In genomic region chr9:104143554-104143919, GRCh38 we compare ENCODE assay signal across 29 cellular contexts.
"Had no signal": no experiment of that assay in that cellular context is flagged by ENCODE, and none has a peak within 500 bp of the region (broad histone marks: within the 10 kb centered on the region; RNA-seq: fewer than 3 reads in every experiment).

No MANE protein-coding gene starts in this region.

- H3K27me3 ChIP-seq: ascending aorta, breast epithelium, cardiac muscle cell, colonic mucosa, esophagus squamous epithelium, gastroesophageal sphincter, heart right ventricle, hepatocyte had no signal

- H3K4me1 ChIP-seq: ascending aorta, breast epithelium, colonic mucosa, esophagus squamous epithelium, gastroesophageal sphincter, heart right ventricle had no signal

- H3K9me3 ChIP-seq: ascending aorta, breast epithelium, colonic mucosa, esophagus squamous epithelium, gastroesophageal sphincter, heart right ventricle had no signal

- H3K4me3 Mint-ChIP-seq: activated CD4-positive, alpha-beta memory T cell treated with anti-CD3 and anti-CD28 coated beads for 36 hours; activated CD4-positive, alpha-beta T cell treated with anti-CD3 and anti-CD28 coated beads for 36 hours; activated CD4-positive, alpha-beta T cell treated with anti-CD3 and anti-CD28 coated beads, Interleukin-2, amount 10 ng/mL, durations not matched to agents 24 days and 14 days; activated naive CD4-positive, alpha-beta T cell treated with anti-CD3 and anti-CD28 coated beads, Interleukin-2, amount 10 ng/mL, durations not matched to agents 7 days and 5 days; activated naive CD8-positive, alpha-beta T cell treated with anti-CD3 and anti-CD28 coated beads, Interleukin-2, amount 10 ng/mL, durations not matched to agents 7 days and 5 days; activated T-cell treated with anti-CD3 and anti-CD28 coated beads, Interleukin-2, amount 50 U/mL, for 4 hours; brain; T-helper 17 cell had no signal

- DNase-seq: activated CD4-positive, alpha-beta memory T cell treated with anti-CD3 and anti-CD28 coated beads for 36 hours; activated CD4-positive, alpha-beta T cell treated with anti-CD3 and anti-CD28 coated beads for 36 hours; activated CD4-positive, alpha-beta T cell treated with anti-CD3 and anti-CD28 coated beads, Interleukin-2, amount 10 ng/mL, durations not matched to agents 24 days and 14 days; activated CD4-positive, CD25-positive, alpha-beta regulatory T cell; activated CD4-positive, CD25-positive, alpha-beta regulatory T cell treated with anti-CD3 and anti-CD28 coated beads, Interleukin-2, amount 50 U/mL, for 72 hours; activated CD8-positive, alpha-beta memory T cell treated with anti-CD3 and anti-CD28 coated beads for 24 hours; activated gamma-delta T cell; activated naive CD4-positive, alpha-beta T cell; activated naive CD4-positive, alpha-beta T cell treated with anti-CD3 and anti-CD28 coated beads, Interleukin-2, amount 10 ng/mL, durations not matched to agents 7 days and 5 days; activated naive CD8-positive, alpha-beta T cell treated with anti-CD3 and anti-CD28 coated beads, Interleukin-2, amount 10 ng/mL, durations not matched to agents 7 days and 5 days; activated T-cell treated with anti-CD3 and anti-CD28 coated beads, Interleukin-2, amount 50 U/mL, for 4 hours; central memory CD4-positive, alpha-beta T cell; cerebellar nuclear complex; colonic mucosa; effector CD8-positive, alpha-beta T cell; esophagus squamous epithelium; foreskin melanocyte; heart right ventricle; T-helper 17 cell had no signal

- H3K36me3 ChIP-seq: ascending aorta, breast epithelium, colonic mucosa had no signal

- FAIRE-seq: endometrium, endothelial cell of umbilical vein had no signal

- H3K4me3 ChIP-seq: ascending aorta, breast epithelium, cardiac muscle cell, colonic mucosa, esophagus squamous epithelium, gastroesophageal sphincter, heart right ventricle, hepatocyte had no signal

- H3K79me2 ChIP-seq: hepatocyte had no signal

- H3K27me3 Mint-ChIP-seq: activated CD4-positive, alpha-beta memory T cell treated with anti-CD3 and anti-CD28 coated beads for 36 hours; activated CD4-positive, alpha-beta T cell treated with anti-CD3 and anti-CD28 coated beads for 36 hours; activated CD4-positive, alpha-beta T cell treated with anti-CD3 and anti-CD28 coated beads, Interleukin-2, amount 10 ng/mL, durations not matched to agents 24 days and 14 days; activated naive CD4-positive, alpha-beta T cell treated with anti-CD3 and anti-CD28 coated beads, Interleukin-2, amount 10 ng/mL, durations not matched to agents 7 days and 5 days; activated naive CD8-positive, alpha-beta T cell treated with anti-CD3 and anti-CD28 coated beads, Interleukin-2, amount 10 ng/mL, durations not matched to agents 7 days and 5 days; brain; T-helper 17 cell had no signal

- H3K4me2 ChIP-seq: hepatocyte had no signal

- H3K4me1 Mint-ChIP-seq: activated CD4-positive, alpha-beta T cell treated with anti-CD3 and anti-CD28 coated beads for 36 hours; brain had no signal

- H3K27ac ChIP-seq: ascending aorta, breast epithelium, cardiac muscle cell, colonic mucosa, epithelial cell of prostate, esophagus squamous epithelium, gastroesophageal sphincter, heart right ventricle, hepatocyte had no signal

- ATAC-seq: activated CD4-positive, alpha-beta T cell treated with anti-CD3 and anti-CD28 coated beads for 36 hours; activated naive CD4-positive, alpha-beta T cell treated with anti-CD3 and anti-CD28 coated beads, Interleukin-2, amount 50 U/mL, for 72 hours; activated T-cell treated with anti-CD3 and anti-CD28 coated beads, Interleukin-2, amount 50 U/mL, for 4 hours; gastroesophageal sphincter; heart right ventricle; T-helper 17 cell had no signal

- H3K27ac Mint-ChIP-seq: activated CD4-positive, alpha-beta memory T cell treated with anti-CD3 and anti-CD28 coated beads for 36 hours; activated CD4-positive, alpha-beta T cell treated with anti-CD3 and anti-CD28 coated beads for 36 hours; activated CD4-positive, alpha-beta T cell treated with anti-CD3 and anti-CD28 coated beads, Interleukin-2, amount 10 ng/mL, durations not matched to agents 24 days and 14 days; activated naive CD4-positive, alpha-beta T cell treated with anti-CD3 and anti-CD28 coated beads, Interleukin-2, amount 10 ng/mL, durations not matched to agents 7 days and 5 days; activated naive CD4-positive, alpha-beta T cell treated with anti-CD3 and anti-CD28 coated beads, Interleukin-2, amount 50 U/mL, for 72 hours; activated naive CD8-positive, alpha-beta T cell treated with anti-CD3 and anti-CD28 coated beads, Interleukin-2, amount 10 ng/mL, durations not matched to agents 7 days and 5 days; brain; T-helper 17 cell had no signal

- H2AFZ ChIP-seq: hepatocyte had no signal

- H3K9me3 Mint-ChIP-seq: activated CD4-positive, alpha-beta memory T cell treated with anti-CD3 and anti-CD28 coated beads for 36 hours; activated CD4-positive, alpha-beta T cell treated with anti-CD3 and anti-CD28 coated beads, Interleukin-2, amount 10 ng/mL, durations not matched to agents 24 days and 14 days; activated naive CD4-positive, alpha-beta T cell treated with anti-CD3 and anti-CD28 coated beads, Interleukin-2, amount 10 ng/mL, durations not matched to agents 7 days and 5 days; activated naive CD4-positive, alpha-beta T cell treated with anti-CD3 and anti-CD28 coated beads, Interleukin-2, amount 50 U/mL, for 72 hours; activated naive CD8-positive, alpha-beta T cell treated with anti-CD3 and anti-CD28 coated beads, Interleukin-2, amount 10 ng/mL, durations not matched to agents 7 days and 5 days; activated T-cell treated with anti-CD3 and anti-CD28 coated beads, Interleukin-2, amount 50 U/mL, for 4 hours; brain had no signal
